18 cellular contexts compared by ENCODE assay signal in genomic region chr17:73562896-73563295, GRCh38.
DNase-seq lines count a peak whose midpoint lies in the region; ATAC-seq, FAIRE-seq and TF ChIP-seq lines count a peak whose summit lies in the region.
"Had no signal": no experiment of that assay in that cellular context is flagged by ENCODE, and none has a peak within 500 bp of the region (broad histone marks: within the 10 kb centered on the region; RNA-seq: fewer than 3 reads in every experiment).

No MANE protein-coding gene starts in this region.

- H2AK5ac ChIP-seq in H9 (ENCODE audit: insufficient read length, low read length), result no peak overlapping the region

- DNase-seq in left ventricle myocardium superior (peak; percentile 1), left ventricle myocardium inferior (no peak), bronchial epithelial cell (ENCODE audit: low read depth) (peak; percentile 20), keratinocyte (ENCODE audit: low read depth, low spot score) (no peak), epidermal melanocyte (ENCODE audit: insufficient read length, low spot score) (no peak), H9 (no peak), tibial artery (no peak)
- no peak for DNase-seq in activated CD4-positive, alpha-beta T cell treated with anti-CD3 and anti-CD28 coated beads for 1 hour
- DNase-seq: 8988T; BE2C; CD4-positive, CD25-positive, alpha-beta regulatory T cell; COR-L47; GF-D8; NCI-H1105; NCI-H187 treated with DMSO at 0.1 percent for 48 hours; NCI-H2227 treated with DMSO at 0.1 percent for 48 hours; NCI-H524 had no signal

- no peaks in the 10 kb centered on the region for H3K27me3 Mint-ChIP-seq in H9 (ENCODE audit: low read depth)
- H3K27me3 Mint-ChIP-seq: CD4-positive, CD25-positive, alpha-beta regulatory T cell had no signal

- peak overlapping the region; percentile 80 for H2AFZ ChIP-seq in keratinocyte (ENCODE audit: control insufficient read depth, low read length)
- no peak overlapping the region for H2AFZ ChIP-seq in H9 (ENCODE audit: low read length)

- no peak for ATAC-seq in left ventricle myocardium superior
- ATAC-seq: Right ventricle myocardium inferior had no signal

- H4K5ac ChIP-seq in H9 (ENCODE audit: insufficient read length, low read depth, low read length), result no peak overlapping the region

- peaks cover 29% of the 10 kb centered on the region for H3K27me3 ChIP-seq in left ventricle myocardium inferior (ENCODE audit: low read depth)
- H3K27me3 ChIP-seq in bronchial epithelial cell (ENCODE audit: control insufficient read depth, insufficient read depth, low read length), result no peaks in the 10 kb centered on the region
- no peaks in the 10 kb centered on the region for H3K27me3 ChIP-seq in keratinocyte (ENCODE audit: control insufficient read depth, extremely low read depth, insufficient read depth, low read length)
- no peaks in the 10 kb centered on the region for H3K27me3 ChIP-seq in H9 (ENCODE audit: insufficient read depth, low read length)
- peaks cover 0 to 17% of the 10 kb centered on the region in 2 donors for H3K27me3 ChIP-seq in tibial artery
- H3K27me3 ChIP-seq: BE2C had no signal

- dilution Hi-C loops in keratinocyte (cut with MboI; ENCODE audit: extremely low pct_ligation_motif_present, low sequenced_read_pairs), result no loop called here

- peaks cover 63 to 84% of the 10 kb centered on the region in 2 experiments for H3K4me1 Mint-ChIP-seq in H9

- H2BK120ac ChIP-seq in H9 (ENCODE audit: low read depth, low read length, poor library complexity, severe bottlenecking), result no peak overlapping the region

- H4K91ac ChIP-seq in H9 (ENCODE audit: insufficient read length, low read depth, low read length), result no peak overlapping the region

- H3K4me1 ChIP-seq in left ventricle myocardium inferior, result no peaks in the 10 kb centered on the region
- H3K4me1 ChIP-seq in keratinocyte (ENCODE audit: control insufficient read depth, extremely low read depth, insufficient read depth, low read length), result peaks cover 22% of the 10 kb centered on the region
- H3K4me1 ChIP-seq in H9 (ENCODE audit: insufficient read depth, low read length), result peaks cover 5% of the 10 kb centered on the region; the same call in 1 of the 2 replicates
- H3K4me1 ChIP-seq in tibial artery, result peaks cover 0 to 5% (median 0%) of the 10 kb centered on the region in 4 donors
- H3K4me1 ChIP-seq: BE2C had no signal

- no peaks in the 10 kb centered on the region for H3K9me1 ChIP-seq in keratinocyte (ENCODE audit: control insufficient read depth, extremely low read depth, insufficient read depth, low read length)

- H3K36me3 ChIP-seq in left ventricle myocardium inferior (no peaks in the 10 kb centered on the region), bronchial epithelial cell (ENCODE audit: control insufficient read depth, insufficient read depth, low read length) (no peaks in the 10 kb centered on the region), keratinocyte (ENCODE audit: control insufficient read depth in 2 of 2, extremely low read depth in 1 of 2, insufficient read depth in 2 of 2, low read length in 2 of 2) (no peaks in the 10 kb centered on the region), tibial artery (no peaks in the 10 kb centered on the region)
- H3K36me3 ChIP-seq: BE2C had no signal

- peak overlapping the region; percentile 60 for H3K9ac ChIP-seq in keratinocyte (ENCODE audit: control insufficient read depth, extremely low read depth, insufficient read depth, low read length)
- no peak overlapping the region for H3K9ac ChIP-seq in H9 (ENCODE audit: extremely low read depth, insufficient read length, low read length)

- H3K4ac ChIP-seq in H9 (ENCODE audit: low read depth, low read length), result no peak overlapping the region

- H3K4me3 ChIP-seq in left ventricle myocardium inferior (no peak overlapping the region), bronchial epithelial cell (ENCODE audit: low read depth, low read length) (no peak overlapping the region), keratinocyte (ENCODE audit: control insufficient read depth in 2 of 3, extremely low read depth in 1 of 3, insufficient read depth in 2 of 3, low read depth in 1 of 3, low read length in 3 of 3) (peak overlapping the region in 2 of 3 experiments; percentile 19 to 58), tibial artery (no peak overlapping the region)

- TF ChIP-seq CTCF in left ventricle myocardium inferior (IDR thresholded peaks at IDR 0.05; ENCODE audit: borderline replicate concordance), result no peak
- TF ChIP-seq CTCF in bronchial epithelial cell (IDR thresholded peaks at IDR 0.05; ENCODE audit: insufficient read depth, low read length, severe bottlenecking), result no peak
- TF ChIP-seq CTCF in keratinocyte (optimal IDR thresholded peaks at IDR 0.05 in 1 of 3, IDR thresholded peaks at IDR 0.05 in 1 of 3, conservative IDR thresholded peaks at IDR 0.05 in 1 of 3; ENCODE audit: extremely low read depth in 1 of 3, insufficient read depth in 2 of 3, low read length in 3 of 3), result no peak
- no peak for TF ChIP-seq CTCF in H9 (conservative IDR thresholded peaks at IDR 0.05)
- no peak for TF ChIP-seq CTCF in tibial artery (IDR thresholded peaks at IDR 0.05)

- H2BK15ac ChIP-seq in H9 (ENCODE audit: low read depth, low read length), result no peak overlapping the region

- H4K8ac ChIP-seq in H9 (replicated peaks; ENCODE audit: insufficient read length, low read depth, low read length), result no peak overlapping the region

- H2BK5ac ChIP-seq in H9 (ENCODE audit: insufficient read length, low read length), result no peak overlapping the region

- WGBS in H9 (ENCODE audit: extremely low coverage, insufficient read length, low lambda C conversion rate), result no CpG with 5 or more reads among the region's 9 CpGs

- H3K79me1 ChIP-seq in H9 (ENCODE audit: insufficient read depth, low read depth, low read length, poor library complexity, severe bottlenecking), result no peaks in the 10 kb centered on the region

- no peak overlapping the region for H3T11ph ChIP-seq in H9 (ENCODE audit: low read length)

- no peaks in the 10 kb centered on the region for H4K20me1 ChIP-seq in keratinocyte (ENCODE audit: control insufficient read depth, extremely low read depth, insufficient read depth, low read length)
- H4K20me1 ChIP-seq in H9 (ENCODE audit: control insufficient read depth, insufficient read depth, insufficient read length), result no peaks in the 10 kb centered on the region

- H3K4me2 ChIP-seq in keratinocyte (ENCODE audit: control insufficient read depth, extremely low read depth, insufficient read depth, low read depth, low read length) (peak overlapping the region; percentile 80), H9 (ENCODE audit: insufficient read depth, insufficient read length, low read length) (no peak overlapping the region)

- no peak overlapping the region for H3K14ac ChIP-seq in H9 (ENCODE audit: insufficient read depth, low read length)

- H2BK20ac ChIP-seq in H9 (ENCODE audit: low read depth, low read length, poor library complexity, severe bottlenecking), result no peak overlapping the region

- no peak overlapping the region for H3K4me3 Mint-ChIP-seq in H9
- H3K4me3 Mint-ChIP-seq: CD4-positive, CD25-positive, alpha-beta regulatory T cell had no signal

- H3K36me3 Mint-ChIP-seq in H9 (ENCODE audit: insufficient read depth in 1 of 3, low read depth in 3 of 3), result no peaks in the 10 kb centered on the region
- H3K36me3 Mint-ChIP-seq: CD4-positive, CD25-positive, alpha-beta regulatory T cell had no signal

- H3K79me2 ChIP-seq in keratinocyte (ENCODE audit: control insufficient read depth, insufficient read depth, low read length) (peaks cover 3% of the 10 kb centered on the region), H9 (ENCODE audit: insufficient read depth, low read length) (no peaks in the 10 kb centered on the region)

- H3K23ac ChIP-seq in H9 (ENCODE audit: insufficient read length, low read depth, low read length), result no peak overlapping the region

- peak overlapping the region in 1 of 3 experiments; percentile 9; a peak in 2 of 7 replicates for H3K27ac Mint-ChIP-seq in H9
- H3K27ac Mint-ChIP-seq: CD4-positive, CD25-positive, alpha-beta regulatory T cell had no signal

- no peaks in the 10 kb centered on the region for H3K23me2 ChIP-seq in H9 (ENCODE audit: insufficient read length, low read depth, low read length, poor library complexity, severe bottlenecking)

- no peak overlapping the region for H3K27ac ChIP-seq in left ventricle myocardium inferior (replicated peaks)
- H3K27ac ChIP-seq in keratinocyte (ENCODE audit: control insufficient read depth, insufficient read depth, low read length), result peak overlapping the region; percentile 57
- H3K27ac ChIP-seq in H9 (ENCODE audit: insufficient read length, low read depth, low read length), result no peak overlapping the region
- H3K27ac ChIP-seq in tibial artery, result no peak overlapping the region

- intact Hi-C loops in left ventricle myocardium superior (cut with micrococcal nuclease) (no loop called here), left ventricle myocardium inferior (cut with micrococcal nuclease) (no loop called here), tibial artery (cut with DNase I; ENCODE audit: low total_unique reads) (no loop called here)

- no peak overlapping the region for H2BK12ac ChIP-seq in H9 (ENCODE audit: insufficient read length, low read depth, low read length)

- no peaks in the 10 kb centered on the region; a peak in 1 of 5 replicates for H3K9me3 Mint-ChIP-seq in H9
- H3K9me3 Mint-ChIP-seq: CD4-positive, CD25-positive, alpha-beta regulatory T cell had no signal

- no peak overlapping the region for H3K56ac ChIP-seq in H9 (ENCODE audit: insufficient read length, low read depth, low read length)

- no peaks in the 10 kb centered on the region for H3K9me3 ChIP-seq in left ventricle myocardium inferior (replicated peaks)
- no peaks in the 10 kb centered on the region for H3K9me3 ChIP-seq in keratinocyte (ENCODE audit: control insufficient read depth, low read depth, low read length)
- H3K9me3 ChIP-seq in H9 (ENCODE audit: control insufficient read depth, low read depth, low read length), result no peaks in the 10 kb centered on the region
- H3K9me3 ChIP-seq in tibial artery, result no peaks in the 10 kb centered on the region
- H3K9me3 ChIP-seq: BE2C had no signal

- FAIRE-seq in bronchial epithelial cell (lab: Jason Lieb, UNC), result no peak
- peak; percentile 97 for FAIRE-seq in keratinocyte (lab: Jason Lieb, UNC)

- no peak overlapping the region for H3K18ac ChIP-seq in H9 (ENCODE audit: insufficient read length, low read depth, low read length)

Comparison
In these comparisons a context has a peak if more than half of its experiments do, and no peak if none do; other contexts are left out.
1. DNase-seq: peak in left ventricle myocardium superior (single experiment) and bronchial epithelial cell (single experiment); none in left ventricle myocardium inferior (single experiment), keratinocyte (single experiment), epidermal melanocyte (single experiment), activated CD4-positive, alpha-beta T cell treated with anti-CD3 and anti-CD28 coated beads for 1 hour (single experiment), H9 (single experiment) and tibial artery (0 of 2).
2. H3K4me3 ChIP-seq: peak in keratinocyte (2 of 3); none in left ventricle myocardium inferior (single experiment), bronchial epithelial cell (single experiment) and tibial artery (0 of 2).